33 cellular contexts compared by ENCODE assay signal in genomic region chr6:112349915-112350314, GRCh38. TPM values are rescaled to one million over a fixed set of nuclear protein-coding genes. Genes with fewer than 3 reads are reported as not detected.
"Had no signal": no experiment of that assay in that cellular context is flagged by ENCODE, and none has a peak within 500 bp of the region (broad histone marks: within the 10 kb centered on the region; RNA-seq: fewer than 3 reads in every experiment).

No MANE protein-coding gene starts in this region.

- H3K4me3 ChIP-seq: MG63, SJCRH30, SK-N-MC had no signal

- H3K4me1 Mint-ChIP-seq: WTC11 had no signal

- DNase-seq: activated CD4-positive, alpha-beta memory T cell treated with anti-CD3 and anti-CD28 coated beads for 36 hours; activated CD4-positive, alpha-beta T cell treated with anti-CD3 and anti-CD28 coated beads for 4 hours; activated CD4-positive, alpha-beta T cell treated with anti-CD3 and anti-CD28 coated beads, Interleukin-2, amount 50 U/mL, for 1 hour; activated CD4-positive, CD25-positive, alpha-beta regulatory T cell treated with anti-CD3 and anti-CD28 coated beads, Interleukin-2, amount 50 U/mL, for 72 hours; activated CD8-positive, alpha-beta memory T cell treated with anti-CD3 and anti-CD28 coated beads, Interleukin-2, amount 50 U/mL, for 4 hours; activated gamma-delta T cell treated with Interleukin-2 at 50 U/mL for 16 hours; activated naive CD4-positive, alpha-beta T cell treated with anti-CD3 and anti-CD28 coated beads for 36 hours; activated T-cell treated with anti-CD3 and anti-CD28 coated beads for 4 hours; activated T-cell treated with anti-CD3 and anti-CD28 coated beads, Interleukin-2, amount 50 U/mL, for 4 hours; anterior cingulate cortex; brain microvascular endothelial cell; Kasumi-1; KG1; MG63; NCI-H1048; NCI-H1105 treated with DMSO at 0.1 percent for 48 hours; NCI-H1436; NCI-H1694 treated with DMSO at 0.1 percent for 48 hours; NCI-H2029; NCI-H345; NCI-H524 treated with DMSO at 0.1 percent for 48 hours; SHP77; SJCRH30 had no signal

- H3K9me3 ChIP-seq: MG63 had no signal

- H3K9me3 Mint-ChIP-seq: activated CD4-positive, alpha-beta memory T cell treated with anti-CD3 and anti-CD28 coated beads for 36 hours; activated naive CD4-positive, alpha-beta T cell treated with anti-CD3 and anti-CD28 coated beads for 36 hours; activated naive CD4-positive, alpha-beta T cell treated with anti-CD3 and anti-CD28 coated beads, Interleukin-2, amount 50 U/mL, for 72 hours; activated T-cell treated with anti-CD3 and anti-CD28 coated beads, Interleukin-2, amount 50 U/mL, for 4 hours; activated T-helper 1 cell treated with anti-CD3 and anti-CD28 coated beads, Interleukin-12 subunit alpha, Interleukin-12 subunit beta, Interleukin-2, Interleukin-4 antibody, amounts not matched to agents 30 ng/mL and 10 ng/mL and 1 ng/mL, durations not matched to agents 14 hours and 24 hours and 36 hours; T-helper 1 cell treated with Interleukin-12 subunit alpha and Interleukin-12 subunit beta and Interleukin-4 antibody, amounts not matched to agents 30 μg/mL and 1 μg/mL, for 36 hours; T-helper 2 cell treated with Interferon-gamma antibody and Interleukin-4, amounts not matched to agents 5 μg/mL and 100 μg/mL, for 36 hours had no signal

- H3K4me3 Mint-ChIP-seq: activated CD4-positive, alpha-beta memory T cell treated with anti-CD3 and anti-CD28 coated beads for 36 hours; activated naive CD4-positive, alpha-beta T cell treated with anti-CD3 and anti-CD28 coated beads for 36 hours; activated T-cell treated with anti-CD3 and anti-CD28 coated beads, Interleukin-2, amount 50 U/mL, for 4 hours; activated T-helper 1 cell treated with anti-CD3 and anti-CD28 coated beads, Interleukin-12 subunit alpha, Interleukin-12 subunit beta, Interleukin-2, Interleukin-4 antibody, amounts not matched to agents 30 ng/mL and 10 ng/mL and 1 ng/mL, durations not matched to agents 14 hours and 24 hours and 36 hours; T-helper 1 cell treated with Interleukin-12 subunit alpha and Interleukin-12 subunit beta and Interleukin-4 antibody, amounts not matched to agents 30 μg/mL and 1 μg/mL, for 36 hours; T-helper 2 cell treated with Interferon-gamma antibody and Interleukin-4, amounts not matched to agents 5 μg/mL and 100 μg/mL, for 36 hours; WTC11 had no signal

- H3K36me3 Mint-ChIP-seq: activated CD4-positive, alpha-beta memory T cell treated with anti-CD3 and anti-CD28 coated beads for 36 hours; activated naive CD4-positive, alpha-beta T cell treated with anti-CD3 and anti-CD28 coated beads, Interleukin-2, amount 50 U/mL, for 72 hours; WTC11 had no signal

- FAIRE-seq: TTC549 had no signal

- H3K27ac ChIP-seq: brain microvascular endothelial cell, SJCRH30, SK-N-MC had no signal

- H3K27ac Mint-ChIP-seq: activated CD4-positive, alpha-beta memory T cell treated with anti-CD3 and anti-CD28 coated beads for 36 hours; activated naive CD4-positive, alpha-beta T cell treated with anti-CD3 and anti-CD28 coated beads for 36 hours; activated naive CD4-positive, alpha-beta T cell treated with anti-CD3 and anti-CD28 coated beads, Interleukin-2, amount 50 U/mL, for 72 hours; activated T-helper 1 cell treated with anti-CD3 and anti-CD28 coated beads, Interleukin-12 subunit alpha, Interleukin-12 subunit beta, Interleukin-2, Interleukin-4 antibody, amounts not matched to agents 30 ng/mL and 10 ng/mL and 1 ng/mL, durations not matched to agents 14 hours and 24 hours and 36 hours; T-helper 1 cell treated with Interleukin-12 subunit alpha and Interleukin-12 subunit beta and Interleukin-4 antibody, amounts not matched to agents 30 μg/mL and 1 μg/mL, for 36 hours; T-helper 2 cell treated with Interferon-gamma antibody and Interleukin-4, amounts not matched to agents 5 μg/mL and 100 μg/mL, for 36 hours; WTC11 had no signal

- H3K4me1 ChIP-seq: SJCRH30 had no signal

- H3K36me3 ChIP-seq: brain microvascular endothelial cell, MG63, SJCRH30 had no signal

- H3K27me3 ChIP-seq: brain microvascular endothelial cell, MG63, SJCRH30 had no signal

- ATAC-seq: activated naive CD4-positive, alpha-beta T cell treated with anti-CD3 and anti-CD28 coated beads, Interleukin-2, amount 50 U/mL, for 72 hours; activated T-cell treated with anti-CD3 and anti-CD28 coated beads, Interleukin-2, amount 50 U/mL, for 4 hours; Panc1; WTC11 had no signal

RNA-seq across cellular contexts. Expression of gene RFPL4B, which starts 2.8 kb away (rescaled TPM):
- total RNA-seq: activated CD4-positive, alpha-beta memory T cell treated with anti-CD3 and anti-CD28 coated beads for 36 hours; activated naive CD4-positive, alpha-beta T cell treated with anti-CD3 and anti-CD28 coated beads for 36 hours; activated naive CD4-positive, alpha-beta T cell treated with anti-CD3 and anti-CD28 coated beads, Interleukin-2, amount 50 U/mL, for 72 hours; activated T-cell treated with anti-CD3 and anti-CD28 coated beads, Interleukin-2, amount 50 U/mL, for 4 hours; activated T-helper 1 cell treated with anti-CD3 and anti-CD28 coated beads, Interleukin-12 subunit alpha, Interleukin-12 subunit beta, Interleukin-2, Interleukin-4 antibody, amounts not matched to agents 30 ng/mL and 10 ng/mL and 1 ng/mL, durations not matched to agents 14 hours and 24 hours and 36 hours; NCI-H460; RPMI7951; WTC11 had no signal
